ENCODE assay signal across 8 cellular contexts in the genomic region with DNA sequence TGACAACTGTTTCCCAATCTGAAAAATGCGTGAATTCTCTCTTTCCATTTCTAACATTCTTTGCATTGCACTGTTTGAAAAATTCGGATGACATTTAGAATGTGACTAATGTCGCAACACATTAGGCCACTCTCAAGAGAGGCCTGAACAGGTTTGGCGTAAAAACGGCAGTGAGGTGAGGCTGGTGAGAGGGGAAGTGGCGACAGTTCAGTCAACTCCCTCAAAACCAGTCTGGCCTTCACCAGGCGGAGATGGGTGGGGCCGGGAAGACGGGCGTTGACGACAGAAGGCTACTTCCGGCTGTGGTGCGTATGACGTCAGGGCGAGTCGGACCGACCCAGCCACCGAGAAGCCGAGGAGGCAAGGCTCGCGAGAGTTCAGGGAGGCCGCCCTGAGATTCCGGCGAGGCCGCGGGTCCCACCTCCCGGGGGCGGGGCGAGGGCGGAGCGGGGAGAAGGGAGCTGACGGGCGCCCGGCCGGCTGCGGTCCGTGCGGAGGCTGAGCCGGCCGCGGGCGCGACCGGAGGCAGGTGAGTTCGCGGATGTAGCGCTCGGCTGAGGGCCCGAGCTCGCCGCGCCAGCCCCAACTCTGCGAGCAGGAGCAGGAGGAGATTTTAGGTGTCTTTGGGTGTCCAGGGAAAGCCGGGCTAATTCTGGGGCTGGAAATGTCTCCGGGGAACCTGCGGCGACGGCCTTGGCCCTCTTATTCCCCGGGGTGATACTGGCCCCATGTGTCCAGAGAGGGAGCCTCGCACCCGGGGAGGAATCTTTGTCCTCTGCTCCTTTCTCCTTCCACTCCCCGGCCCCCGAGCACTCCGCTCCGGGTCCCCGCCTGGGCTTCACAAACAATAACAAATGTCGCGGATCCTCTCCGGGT. TPM values are rescaled to one million over a fixed set of nuclear protein-coding genes. Genes with fewer than 3 reads are reported as not detected.
DNase-seq lines count a peak whose midpoint lies in the region; ATAC-seq lines count a peak whose summit lies in the region.

A gene (plus strand): TSS at position 483 of the 876 bp plus-strand sequence. CDS start 53,435 bp downstream, outside the sequence.

- peak; percentile 45 to 93 (median 84) for DNase-seq in C1 segment of cervical spinal cord (lab: John Stamatoyannopoulos, UW)
- peak; percentile 56 for DNase-seq in GM19240 (ENCODE audit: insufficient read length, low spot score)
- DNase-seq in NCI-H524 treated with DMSO at 0.1 percent for 48 hours (lab: John Stamatoyannopoulos, UW) = peak; percentile 51
- DNase-seq in activated CD4-positive, alpha-beta T cell treated with anti-CD3 and anti-CD28 coated beads, Interleukin-2, amount 50 U/mL, for 1 hour = peak; percentile 95
- peak; percentile 97 for DNase-seq in dedifferentiated amniotic fluid mesenchymal stem cell (ENCODE audit: extremely low spot score)
- DNase-seq in left lobe of liver (ENCODE audit: low spot score) = peak; percentile 97
- DNase-seq in stimulated activated CD4-positive, alpha-beta T cell treated with anti-CD3 and anti-CD28 coated beads, Interleukin-2, amount 100 ng/mL, for 4 hours (ENCODE audit: low read depth) = peak; percentile 96

- ATAC-seq in HG03460 (IDR thresholded peaks at IDR 0.05; ENCODE audit: unreplicated experiment) (peak; percentile 93), left lobe of liver (peak; percentile 98)

RNA-seq across cellular contexts. Expression of the gene that starts here (rescaled TPM):
- 7.7 TPM for total RNA-seq in left lobe of liver

Comparison
In these comparisons a context has a peak if more than half of its experiments do, and no peak if none do; other contexts are left out.
1. Peak in every context shown above with its lines: DNase-seq and ATAC-seq.